ENCODE assay signal across 24 cellular contexts in genomic region chr13:65368832-65369231, GRCh38.
"Had no signal": no experiment of that assay in that cellular context is flagged by ENCODE, and none has a peak within 500 bp of the region (broad histone marks: within the 10 kb centered on the region; RNA-seq: fewer than 3 reads in every experiment).

No MANE protein-coding gene starts in this region.

- H3K4me1 ChIP-seq: colonic mucosa, esophagus muscularis mucosa, esophagus squamous epithelium, foreskin keratinocyte, gastrocnemius medialis, gastroesophageal sphincter, heart left ventricle, heart right ventricle had no signal

- H3K36me3 ChIP-seq: colonic mucosa, esophagus muscularis mucosa, esophagus squamous epithelium, gastrocnemius medialis, gastroesophageal sphincter, heart left ventricle, heart right ventricle had no signal

- H3K27ac ChIP-seq: colonic mucosa, coronary artery, dorsolateral prefrontal cortex, epithelial cell of prostate, esophagus muscularis mucosa, esophagus squamous epithelium, foreskin keratinocyte, gastrocnemius medialis, gastroesophageal sphincter, heart left ventricle, heart right ventricle had no signal

- H3K4me3 Mint-ChIP-seq: dendritic cell treated with granulocyte-macrophage colony-stimulating factor and Interleukin-4, amounts not matched to agents 40 ng/mL and 50 ng/mL, for 4 days; effector memory CD8-positive, alpha-beta T cell; endodermal cell had no signal

- H3K9me3 ChIP-seq: colonic mucosa, esophagus muscularis mucosa, esophagus squamous epithelium, gastrocnemius medialis, gastroesophageal sphincter had no signal

- H3K27me3 Mint-ChIP-seq: dendritic cell treated with granulocyte-macrophage colony-stimulating factor and Interleukin-4, amounts not matched to agents 40 ng/mL and 50 ng/mL, for 4 days; effector memory CD8-positive, alpha-beta T cell had no signal

- DNase-seq: colonic mucosa; cortex of kidney; dermis blood vessel endothelial cell; dorsolateral prefrontal cortex; effector CD4-positive, alpha-beta T cell; effector CD8-positive, alpha-beta T cell; effector memory CD4-positive, alpha-beta T cell; effector memory CD8-positive, alpha-beta T cell; endodermal cell; erythroblast; esophagus squamous epithelium; foreskin fibroblast; foreskin keratinocyte; foreskin melanocyte; gastrocnemius medialis; glutamatergic neuron; head of caudate nucleus; heart left ventricle; heart right ventricle had no signal

- H3K9me3 Mint-ChIP-seq: endodermal cell had no signal

- H3K27ac Mint-ChIP-seq: dendritic cell treated with granulocyte-macrophage colony-stimulating factor and Interleukin-4, amounts not matched to agents 40 ng/mL and 50 ng/mL, for 4 days; effector memory CD8-positive, alpha-beta T cell; endodermal cell had no signal

- H3K4me3 ChIP-seq: colonic mucosa, coronary artery, dorsolateral prefrontal cortex, esophagus muscularis mucosa, esophagus squamous epithelium, gastrocnemius medialis, gastroesophageal sphincter, heart left ventricle, heart right ventricle had no signal

- H3K27me3 ChIP-seq: colonic mucosa, dorsolateral prefrontal cortex, esophagus muscularis mucosa, esophagus squamous epithelium, foreskin keratinocyte, gastrocnemius medialis, gastroesophageal sphincter, heart left ventricle, heart right ventricle had no signal
